Comparison of ENCODE assay signal across 8 cellular contexts in genomic region chr15:88894819-88895767, GRCh38. TPM values are rescaled to one million over a fixed set of nuclear protein-coding genes. Genes with fewer than 3 reads are reported as not detected.
A peak's percentile ranks its signal among the peaks of the same experiment; 100 is the strongest.
DNase-seq lines count a peak whose midpoint lies in the region; ATAC-seq and TF ChIP-seq lines count a peak whose summit lies in the region.

A gene with protein sequence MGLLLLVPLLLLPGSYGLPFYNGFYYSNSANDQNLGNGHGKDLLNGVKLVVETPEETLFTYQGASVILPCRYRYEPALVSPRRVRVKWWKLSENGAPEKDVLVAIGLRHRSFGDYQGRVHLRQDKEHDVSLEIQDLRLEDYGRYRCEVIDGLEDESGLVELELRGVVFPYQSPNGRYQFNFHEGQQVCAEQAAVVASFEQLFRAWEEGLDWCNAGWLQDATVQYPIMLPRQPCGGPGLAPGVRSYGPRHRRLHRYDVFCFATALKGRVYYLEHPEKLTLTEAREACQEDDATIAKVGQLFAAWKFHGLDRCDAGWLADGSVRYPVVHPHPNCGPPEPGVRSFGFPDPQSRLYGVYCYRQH (minus strand): TSS chr15:88895544. CDS start chr15:88887298, 8,246 bp downstream.

- peak within 1 kb of the TSS; percentile 40 for H3K4me3 Mint-ChIP-seq in glutamatergic neuron (ENCODE audit: unreplicated experiment)

- DNase-seq in A673 (ENCODE audit: low spot score) (no peak), OCI-LY7 (ENCODE audit: low spot score) (no peak), glutamatergic neuron (no peak), retina (peak; percentile 65), ureter (ENCODE audit: low spot score) (no peak), GF-D8 (lab: John Stamatoyannopoulos, UW) (no peak)
- peak; percentile 27 to 32 for DNase-seq in activated T-helper 1 cell treated with anti-CD3 and anti-CD28 coated beads, Interleukin-2, amount 50 U/mL, for 16 hours (ENCODE audit: low read depth in 1 of 2, low spot score in 1 of 2)

- peaks cover 4% of the 10 kb centered on the region for H3K9me3 Mint-ChIP-seq in glutamatergic neuron (ENCODE audit: unreplicated experiment)

- H3K36me3 ChIP-seq in A673 (ENCODE audit: insufficient read depth, low read length, poor library complexity, severe bottlenecking) (no peaks in the 10 kb centered on the region), OCI-LY7 (ENCODE audit: insufficient read depth, low read length) (no peaks in the 10 kb centered on the region)

- CTCF ChIA-PET in A673 (lab: Charles Lee) (no interaction called here), OCI-LY7 (lab: Charles Lee; ENCODE audit: unreplicated experiment) (interaction anchor here (0.6 kb wide), 1 partner anchor 971 kb away, joined by 4 read pairs; no protein-coding TSS in a partner anchor)

- no peak within 1 kb of the TSS for H2AFZ ChIP-seq in OCI-LY7 (ENCODE audit: low read length)

- H3K9me3 ChIP-seq in A673 (ENCODE audit: low read depth, low read length, poor library complexity, severe bottlenecking) (no peaks in the 10 kb centered on the region), OCI-LY7 (ENCODE audit: low read length) (no peaks in the 10 kb centered on the region)

- no peaks in the 10 kb centered on the region for H4K20me1 ChIP-seq in OCI-LY7 (ENCODE audit: insufficient read depth, low read length)

- H3K27me3 ChIP-seq in A673 (replicated peaks; ENCODE audit: insufficient read depth, low read depth, low read length, poor library complexity): no peaks in the 10 kb centered on the region

- H3K4me1 Mint-ChIP-seq in glutamatergic neuron (ENCODE audit: low read depth, unreplicated experiment): peaks cover 3% of the 10 kb centered on the region

- H3K27ac ChIP-seq in A673 (ENCODE audit: low read depth, low read length, poor library complexity, severe bottlenecking) (no peak within 1 kb of the TSS), OCI-LY7 (ENCODE audit: low read depth, low read length, poor library complexity, severe bottlenecking) (no peak within 1 kb of the TSS)

- H3K4me3 ChIP-seq in A673 (ENCODE audit: low read depth, low read length, poor library complexity, severe bottlenecking): peak within 1 kb of the TSS; percentile 43
- no peak within 1 kb of the TSS for H3K4me3 ChIP-seq in OCI-LY7 (ENCODE audit: low read depth, low read length, poor library complexity, severe bottlenecking)

- TF ChIP-seq CTCF in A673 (conservative IDR thresholded peaks at IDR 0.05; ENCODE audit: low read depth, low read length) (no peak), OCI-LY7 (conservative IDR thresholded peaks at IDR 0.05; ENCODE audit: low read length) (no peak), glutamatergic neuron (IDR thresholded peaks at IDR 0.05; ENCODE audit: partially characterized antibody, unreplicated experiment) (no peak)

- H3K27ac Mint-ChIP-seq in glutamatergic neuron (ENCODE audit: unreplicated experiment): no peak within 1 kb of the TSS

- BruUV-seq in A673 (replicated peaks; lab: Mats Ljungman, UMichigan) (no TSS peak), OCI-LY7 (replicated peaks; lab: Mats Ljungman, UMichigan) (no TSS peak)

- peak; percentile 61 for ATAC-seq in GM19452 (IDR thresholded peaks at IDR 0.05; ENCODE audit: unreplicated experiment)

- H3K36me3 Mint-ChIP-seq in glutamatergic neuron (ENCODE audit: unreplicated experiment): no peaks in the 10 kb centered on the region

- no peaks in the 10 kb centered on the region for H3K79me2 ChIP-seq in OCI-LY7 (ENCODE audit: insufficient read depth, low read depth, low read length)

- H3K4me1 ChIP-seq in A673 (ENCODE audit: insufficient read depth, low read length, poor library complexity, severe bottlenecking) (peaks cover 14% of the 10 kb centered on the region), OCI-LY7 (ENCODE audit: insufficient read depth, low read length, poor library complexity, severe bottlenecking) (peaks cover 3% of the 10 kb centered on the region)

- H3K27me3 Mint-ChIP-seq in glutamatergic neuron (ENCODE audit: unreplicated experiment): peaks cover 12% of the 10 kb centered on the region

- no peaks in the 10 kb centered on the region for H3K9me2 ChIP-seq in OCI-LY7 (ENCODE audit: insufficient read depth, low read length)

- intact Hi-C loops in A673 (cut with micrococcal nuclease; ENCODE audit: unreplicated experiment): loop anchor here (5.0 kb wide), 1 partner anchor 272 kb away; no protein-coding TSS in a partner anchor
- intact Hi-C loops in OCI-LY7 (cut with micrococcal nuclease; ENCODE audit: unreplicated experiment): no loop called here

- H3K4me2 ChIP-seq in OCI-LY7 (ENCODE audit: low read length): peak within 1 kb of the TSS; percentile 26; the same call in 1 of the 2 replicates

- POLR2A ChIA-PET in A673 (lab: Charles Lee; ENCODE audit: low non-redundant PET) (no interaction called here), OCI-LY7 (lab: Charles Lee) (no interaction called here)

RNA-seq across cellular contexts. Expression of the gene that starts here (rescaled TPM):
- 1.4 and 2.0 TPM in 2 replicates for total RNA-seq in A673 (2021)
- 0.26 and 0.98 TPM in 2 replicates for total RNA-seq in OCI-LY7 (2014; rRNA removed; shearing (Covaris generic))
- 0.93 and 2.0 TPM in 2 replicates for total RNA-seq in OCI-LY7 (2022)
- total RNA-seq in glutamatergic neuron (ENCODE audit: unreplicated experiment): 0.27 TPM
- total RNA-seq in ureter: 8.5 TPM

Comparison
In these comparisons a context has a peak if more than half of its experiments do, and no peak if none do; other contexts are left out.
1. DNase-seq: peak in activated T-helper 1 cell treated with anti-CD3 and anti-CD28 coated beads, Interleukin-2, amount 50 U/mL, for 16 hours (2 of 2) and retina (single experiment); none in A673 (single experiment), OCI-LY7 (single experiment), glutamatergic neuron (single experiment), ureter (single experiment) and GF-D8 (single experiment).